Comparison of ENCODE assay signal across 1 cellular context in the genomic region with DNA sequence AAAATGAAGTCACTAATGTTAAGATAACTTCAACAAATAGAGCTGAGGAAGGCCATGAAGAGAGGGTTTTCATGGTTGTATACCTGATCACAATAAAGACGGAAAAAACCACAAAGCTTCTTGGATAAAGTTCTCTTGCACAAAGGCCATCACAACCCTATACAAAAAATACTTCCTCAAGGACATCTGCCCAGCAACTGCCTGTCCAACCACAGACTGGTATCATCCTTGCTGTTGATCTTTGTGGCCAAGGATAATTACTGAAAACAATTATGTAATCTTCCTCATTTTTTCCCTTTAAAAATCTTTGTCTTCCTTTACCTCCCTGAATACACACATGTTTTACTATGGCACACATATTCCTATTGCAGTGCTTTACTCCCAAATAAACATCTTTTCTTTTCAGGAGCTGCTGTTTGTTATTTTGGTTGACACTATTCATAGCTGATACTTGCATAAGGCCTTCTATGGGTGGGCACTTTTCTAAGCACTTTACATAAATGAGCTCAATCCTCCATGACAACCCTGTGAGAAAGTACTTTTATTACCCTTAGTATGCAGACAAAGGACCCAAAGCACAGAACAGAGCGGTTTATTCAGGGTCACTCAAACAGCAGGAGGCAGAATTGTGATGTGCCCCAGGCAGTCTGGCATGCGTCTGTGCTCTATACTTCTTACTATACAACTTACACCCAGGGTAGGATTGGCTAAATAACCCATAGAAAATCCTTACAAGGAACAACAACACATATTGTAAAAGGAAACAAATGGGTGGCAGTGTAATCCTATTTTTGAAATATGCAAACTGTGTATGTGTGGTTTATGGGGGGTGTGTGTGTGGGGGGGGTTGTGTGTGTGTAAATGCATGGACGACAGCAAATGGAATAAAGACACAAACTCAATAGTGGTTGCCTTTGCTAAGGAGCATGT.
TF ChIP-seq lines count a peak whose summit lies in the region.

No MANE protein-coding gene starts in this region.

TF ChIP-seq in Ishikawa, 13 proteins besides CTCF, POLR2A, EP300 and RAD21 (continued from another document):
- TF ChIP-seq REST (IDR thresholded peaks at IDR 0.05; ENCODE audit: low read depth) (no peak), TEAD4 (IDR thresholded peaks at IDR 0.05) (no peak), YY1 (IDR thresholded peaks at IDR 0.05; ENCODE audit: low read depth) (no peak), NFIC (IDR thresholded peaks at IDR 0.05) (no peak), CREB1 (IDR thresholded peaks at IDR 0.05; ENCODE audit: low read depth) (no peak)
TF ChIP-seq in Ishikawa: peak in this region for 0.
